Comparison of ENCODE assay signal across 8 cellular contexts in the genomic region with DNA sequence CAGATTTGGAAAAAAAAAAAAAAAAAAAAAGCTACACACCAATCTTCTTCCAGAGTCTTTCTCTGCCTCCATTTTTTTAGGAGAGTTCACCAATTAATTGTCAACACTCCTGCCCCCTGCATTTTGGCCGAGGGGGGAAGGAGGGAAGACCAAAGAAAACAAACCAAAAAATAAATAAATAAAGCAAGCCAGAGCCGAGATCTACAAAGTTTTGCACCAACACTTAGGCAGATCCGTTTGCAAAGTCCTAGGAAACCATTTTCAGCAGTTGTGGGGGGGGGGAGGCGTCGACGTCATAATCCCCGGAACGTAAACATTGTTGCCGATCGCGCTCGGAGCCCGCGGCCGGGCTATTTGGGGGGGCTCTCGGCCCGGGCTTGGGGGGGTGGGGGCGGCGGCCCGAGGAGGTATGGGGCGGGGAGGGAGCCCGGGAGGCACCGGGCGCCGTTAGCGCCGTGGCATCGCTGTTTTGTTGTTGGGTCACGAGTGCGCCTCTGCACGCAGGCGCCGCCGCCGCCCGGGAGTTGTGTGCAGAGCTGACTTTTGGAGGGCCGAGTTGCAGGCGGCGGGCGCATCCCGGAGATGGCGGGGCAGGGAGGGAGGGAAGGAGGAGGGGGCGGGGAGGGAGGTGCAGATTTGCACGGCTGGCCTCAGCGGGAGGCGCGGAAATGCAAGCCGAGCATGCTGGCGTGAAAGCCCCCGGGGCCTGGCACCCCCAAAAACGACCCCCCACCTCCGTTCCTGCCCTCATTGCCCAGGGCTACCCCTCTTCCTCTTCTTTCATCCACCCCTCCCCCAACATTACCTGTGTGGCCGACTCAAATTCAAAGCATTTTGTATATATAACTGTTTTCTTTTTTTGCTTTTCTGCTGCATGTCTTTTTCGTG. TPM values are rescaled to one million over a fixed set of nuclear protein-coding genes. Genes with fewer than 3 reads are reported as not detected.
A peak's percentile ranks its signal among the peaks of the same experiment; 100 is the strongest.
DNase-seq lines count a peak whose midpoint lies in the region; ATAC-seq, FAIRE-seq and TF ChIP-seq lines count a peak whose summit lies in the region.

No MANE protein-coding gene starts in this region.

- CTCF ChIA-PET in SK-N-SH (lab: Yijun Ruan, JAX): interaction anchor here (0.6 to 4.6 kb wide), 10 partner anchors 8 to 89 kb away, joined by 3 to 29 read pairs (median 4); a partner anchor contains a TSS

- H3K36me3 ChIP-seq in SK-N-SH (replicated peaks in 1 of 2; ENCODE audit: control insufficient read depth in 1 of 2, insufficient read depth in 2 of 2, low read length in 1 of 2) (peaks cover 5 to 7% of the 10 kb centered on the region in 2 experiments), pancreas (peaks cover 0 to 3% (median 0%) of the 10 kb centered on the region in 3 donors), transverse colon (no peaks in the 10 kb centered on the region)

- in situ Hi-C loops in transverse colon (cut with MboI; ENCODE audit: low pct_ligation_motif_present in 1 of 4, low pct_unique_long_range_greater_than_20kb in 1 of 4, low sequenced_read_pairs in 3 of 4): loop anchor here in 1 of 4 donors (10.0 kb wide), 1 partner anchor 45 kb away; a partner anchor contains a TSS

- H3K27ac ChIP-seq in SK-N-SH (ENCODE audit: low read depth in 2 of 2, low read length in 1 of 2) (peak overlapping the region; percentile 90 to 98), pancreas (peak overlapping the region; percentile 51 to 81 (median 80)), transverse colon (peak overlapping the region; percentile 88 to 90 (median 89))

- H3K27me3 Mint-ChIP-seq in activated naive CD8-positive, alpha-beta T cell: no peaks in the 10 kb centered on the region

- no peak for TF ChIP-seq RAD21 in SK-N-SH (IDR thresholded peaks at IDR 0.05; ENCODE audit: low read length)

- H3K27ac Mint-ChIP-seq in activated naive CD8-positive, alpha-beta T cell: peak overlapping the region; percentile 98

- WGBS in SK-N-SH (ENCODE audit: low lambda C conversion rate): 1% methylated on average over 23 of the region's 54 CpGs
- WGBS in pancreas, 2 donors: 0 to 1% methylated on average over 41 to 52 of the region's 54 CpGs
- 0% methylated on average over 11 to 22 of the region's 54 CpGs for WGBS in transverse colon (ENCODE audit: low coverage in 1 of 2), 2 donors

- no peaks in the 10 kb centered on the region for H3K36me3 Mint-ChIP-seq in activated naive CD8-positive, alpha-beta T cell

- peaks cover 40% of the 10 kb centered on the region for H3K4me1 Mint-ChIP-seq in activated naive CD8-positive, alpha-beta T cell (ENCODE audit: low read depth)

- POLR2A ChIA-PET in SK-N-SH (lab: Yijun Ruan, JAX): interaction anchor here (0.7 to 1.4 kb wide), 5 partner anchors 11 to 88 kb away, joined by 3 to 6 read pairs (median 4); a partner anchor contains a TSS

- H3K27me3 ChIP-seq in SK-N-SH (ENCODE audit: insufficient read depth) (no peaks in the 10 kb centered on the region), pancreas (no peaks in the 10 kb centered on the region), transverse colon (no peaks in the 10 kb centered on the region)

- H3K4me3 Mint-ChIP-seq in activated naive CD8-positive, alpha-beta T cell: peak overlapping the region; percentile 97

- peak overlapping the region; percentile 76 for H3K4me3 ChIP-seq in GM08714 (ENCODE audit: low read length)
- H3K4me3 ChIP-seq in SK-N-SH (ENCODE audit: low read depth in 2 of 2, low read length in 1 of 2): peak overlapping the region; percentile 64 to 87
- H3K4me3 ChIP-seq in pancreas: peak overlapping the region; percentile 45 to 74 (median 57)
- peak overlapping the region; percentile 59 to 80 (median 64) for H3K4me3 ChIP-seq in transverse colon

- H4K20me1 ChIP-seq in SK-N-SH (ENCODE audit: insufficient read depth): no peaks in the 10 kb centered on the region

- TF ChIP-seq EP300 in SK-N-SH (IDR thresholded peaks at IDR 0.05; ENCODE audit: borderline replicate concordance in 1 of 2, low read depth in 1 of 2, low read length in 1 of 2): no peak
- no peak for TF ChIP-seq EP300 in transverse colon (IDR thresholded peaks at IDR 0.05; ENCODE audit: low read depth)

- intact Hi-C loops in Right ventricle myocardium superior (cut with DNase I) (no loop called here), pancreas (cut with DNase I) (loop anchor here in 1 of 3 donors (10.0 kb wide), 1 partner anchor 45 kb away; a partner anchor contains a TSS), transverse colon (cut with DNase I; ENCODE audit: low total_unique reads) (no loop called here)

- TF ChIP-seq CTCF in SK-N-SH (IDR thresholded peaks at IDR 0.05) (no peak), pancreas (IDR thresholded peaks at IDR 0.05) (no peak), transverse colon (IDR thresholded peaks at IDR 0.05) (no peak)

- FAIRE-seq in pancreas (lab: Jason Lieb, UNC): no peak

- peaks cover 42% of the 10 kb centered on the region for H3F3A ChIP-seq in SK-N-SH (replicated peaks; ENCODE audit: insufficient read depth)

- peak overlapping the region; percentile 96 for H3K4me2 ChIP-seq in SK-N-SH

- peaks cover 25 to 32% of the 10 kb centered on the region in 2 experiments; a peak in 3 of 4 replicates for H3K4me1 ChIP-seq in SK-N-SH (ENCODE audit: control insufficient read depth in 1 of 2, insufficient read depth in 2 of 2, low read depth in 1 of 2, low read length in 1 of 2)
- peaks cover 0 to 26% (median 0%) of the 10 kb centered on the region in 3 donors for H3K4me1 ChIP-seq in pancreas
- H3K4me1 ChIP-seq in transverse colon: peaks cover 18 to 64% (median 39%) of the 10 kb centered on the region in 4 donors

- DNase-seq in LHCN-M2 (ENCODE audit: low read depth) (peak; percentile 69), SK-N-SH (peak; percentile 84), Right ventricle myocardium superior (peak; percentile 86), pancreas (peak; percentile 61 to 86 (median 76)), transverse colon (peak; percentile 84)

- no peak for TF ChIP-seq POLR2A in transverse colon (IDR thresholded peaks at IDR 0.05)

- H3K79me2 ChIP-seq in SK-N-SH (ENCODE audit: insufficient read depth): peaks cover 18% of the 10 kb centered on the region

- peak overlapping the region; percentile 93 for H2AFZ ChIP-seq in SK-N-SH (ENCODE audit: low read depth)

- ATAC-seq in Right ventricle myocardium superior (ENCODE audit: poor library complexity) (peak; percentile 80), pancreas (peak; percentile 71 to 75 (median 74)), GM21786 (IDR thresholded peaks at IDR 0.05; ENCODE audit: unreplicated experiment) (no peak)

- H3K9me3 ChIP-seq in SK-N-SH (no peaks in the 10 kb centered on the region), pancreas (no peaks in the 10 kb centered on the region), transverse colon (no peaks in the 10 kb centered on the region)

- no peaks in the 10 kb centered on the region for H3K9me3 Mint-ChIP-seq in activated naive CD8-positive, alpha-beta T cell (ENCODE audit: low read depth)

- peak overlapping the region; percentile 91 for H3K9ac ChIP-seq in SK-N-SH

- no peaks in the 10 kb centered on the region for H3K9me2 ChIP-seq in SK-N-SH

TF ChIP-seq in SK-N-SH, 30 proteins besides CTCF, POLR2A, EP300 and RAD21 (continues in another document):
- TF ChIP-seq NRF1 (IDR thresholded peaks at IDR 0.05; ENCODE audit: low read depth, low read length): peak; percentile 59
- TF ChIP-seq, protein P1, sequence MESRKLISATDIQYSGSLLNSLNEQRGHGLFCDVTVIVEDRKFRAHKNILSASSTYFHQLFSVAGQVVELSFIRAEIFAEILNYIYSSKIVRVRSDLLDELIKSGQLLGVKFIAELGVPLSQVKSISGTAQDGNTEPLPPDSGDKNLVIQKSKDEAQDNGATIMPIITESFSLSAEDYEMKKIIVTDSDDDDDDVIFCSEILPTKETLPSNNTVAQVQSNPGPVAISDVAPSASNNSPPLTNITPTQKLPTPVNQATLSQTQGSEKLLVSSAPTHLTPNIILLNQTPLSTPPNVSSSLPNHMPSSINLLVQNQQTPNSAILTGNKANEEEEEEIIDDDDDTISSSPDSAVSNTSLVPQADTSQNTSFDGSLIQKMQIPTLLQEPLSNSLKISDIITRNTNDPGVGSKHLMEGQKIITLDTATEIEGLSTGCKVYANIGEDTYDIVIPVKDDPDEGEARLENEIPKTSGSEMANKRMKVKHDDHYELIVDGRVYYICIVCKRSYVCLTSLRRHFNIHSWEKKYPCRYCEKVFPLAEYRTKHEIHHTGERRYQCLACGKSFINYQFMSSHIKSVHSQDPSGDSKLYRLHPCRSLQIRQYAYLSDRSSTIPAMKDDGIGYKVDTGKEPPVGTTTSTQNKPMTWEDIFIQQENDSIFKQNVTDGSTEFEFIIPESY (IDR thresholded peaks at IDR 0.05; ENCODE audit: borderline replicate concordance, low read depth): no peak
- TF ChIP-seq FOXM1 (IDR thresholded peaks at IDR 0.05; ENCODE audit: low read depth): no peak
- TF ChIP-seq JUND (IDR thresholded peaks at IDR 0.05): no peak

RNA-seq across cellular contexts. Expression of a gene that starts 0.6 kb away (rescaled TPM):
- total RNA-seq in LHCN-M2 (2014; rRNA removed) (19.6 and 28.8 TPM in 2 replicates), Right ventricle myocardium superior (10.3 TPM), pancreas (10 to 100 TPM in 3 of 6 donors, 1 to 10 TPM in 3; 7.4 to 21.7 (median 9.8) TPM), transverse colon (10 to 100 TPM in 3 of 4 donors, 1 to 10 TPM in 1; 7.2 to 39.3 (median 15.2) TPM)
- 15.8 TPM for polyA plus RNA-seq in LHCN-M2 (2012)
- polyA plus RNA-seq in SK-N-SH (2012; rRNA removed) (9.6 and 11.5 TPM in 2 replicates), pancreas (10 to 100 TPM; 10.6 to 11.6 TPM)
- 8.2 and 11.0 TPM in 2 replicates for polyA plus RNA-seq in SK-N-SH (2012; cell fraction: cytosol; rRNA removed)
- polyA plus RNA-seq in SK-N-SH (2012; cell fraction: nucleus; rRNA removed): 25.9 and 32.9 TPM in 2 replicates

RNA-seq across cellular contexts. Expression of a gene that starts 46.1 kb away (rescaled TPM):
- total RNA-seq in LHCN-M2 (2014; rRNA removed): 11.4 and 15.5 TPM in 2 replicates
- 15.4 TPM for polyA plus RNA-seq in LHCN-M2 (2012)
- polyA plus RNA-seq in SK-N-SH (2012; rRNA removed): 13.2 and 16.6 TPM in 2 replicates
- polyA plus RNA-seq in SK-N-SH (2012; cell fraction: cytosol; rRNA removed): 6.8 and 12.5 TPM in 2 replicates
- 6.0 and 6.1 TPM in 2 replicates for polyA plus RNA-seq in SK-N-SH (2012; cell fraction: nucleus; rRNA removed)
- total RNA-seq in Right ventricle myocardium superior: 9.6 TPM
- total RNA-seq in pancreas: 10 to 100 TPM in 1 of 6 donors, 1 to 10 TPM in 5; 3.9 to 11.3 (median 5.8) TPM
- polyA plus RNA-seq in pancreas: 1 to 10 TPM; 2.7 to 3.4 TPM
- 1 to 10 TPM; 7.5 to 9.1 (median 8.2) TPM for total RNA-seq in transverse colon
